15 cellular contexts compared by ENCODE assay signal in genomic region chr16:70704586-70704985, GRCh38. TPM values are rescaled to one million over a fixed set of nuclear protein-coding genes. Genes with fewer than 3 reads are reported as not detected.
DNase-seq lines count a peak whose midpoint lies in the region; ATAC-seq and TF ChIP-seq lines count a peak whose summit lies in the region.
"Had no signal": no experiment of that assay in that cellular context is flagged by ENCODE, and none has a peak within 500 bp of the region (broad histone marks: within the 10 kb centered on the region; RNA-seq: fewer than 3 reads in every experiment).

No MANE protein-coding gene starts in this region.

- H3K9me3 ChIP-seq in AG04450 (ENCODE audit: control insufficient read depth, insufficient read depth, low read length), result peaks cover 3% of the 10 kb centered on the region; the same call in 1 of the 2 replicates
- H3K9me3 ChIP-seq in RWPE2 (ENCODE audit: severe bottlenecking), result no peaks in the 10 kb centered on the region
- H3K9me3 ChIP-seq in skeletal muscle tissue (ENCODE audit: control insufficient read depth in 3 of 3, low read length in 3 of 3), result no peaks in the 10 kb centered on the region
- H3K9me3 ChIP-seq: body of pancreas had no signal

- H3K4me1 Mint-ChIP-seq in glutamatergic neuron (ENCODE audit: low read depth, unreplicated experiment), result peaks cover 20% of the 10 kb centered on the region

- H3K4me3 ChIP-seq in AG04450 (ENCODE audit: low read depth, low read length) (no peak overlapping the region), RWPE2 (ENCODE audit: severe bottlenecking) (no peak overlapping the region), foreskin fibroblast (ENCODE audit: low read depth in 1 of 2, low read length in 2 of 2) (no peak overlapping the region), skeletal muscle tissue (ENCODE audit: low read length in 3 of 3) (no peak overlapping the region)
- H3K4me3 ChIP-seq: body of pancreas had no signal

- H3K4me3 Mint-ChIP-seq in glutamatergic neuron (ENCODE audit: unreplicated experiment), result no peak overlapping the region

- H3K36me3 ChIP-seq in RWPE2 (ENCODE audit: low read depth), result no peaks in the 10 kb centered on the region
- H3K36me3 ChIP-seq in skeletal muscle tissue (ENCODE audit: control insufficient read depth in 3 of 3, insufficient read depth in 3 of 3, low read length in 3 of 3), result no peaks in the 10 kb centered on the region

- no peak for ATAC-seq in RWPE2 (ENCODE audit: low read depth)
- ATAC-seq: body of pancreas had no signal

- H3K9me3 Mint-ChIP-seq in glutamatergic neuron (ENCODE audit: unreplicated experiment), result peaks cover 15% of the 10 kb centered on the region

- H3K27me3 ChIP-seq in AG04450 (ENCODE audit: control insufficient read depth, insufficient read depth, low read length) (no peaks in the 10 kb centered on the region), RWPE2 (ENCODE audit: insufficient read depth, poor library complexity, severe bottlenecking) (no peaks in the 10 kb centered on the region), skeletal muscle tissue (ENCODE audit: control insufficient read depth in 3 of 3, insufficient read depth in 3 of 3, low read length in 3 of 3) (no peaks in the 10 kb centered on the region)
- H3K27me3 ChIP-seq: body of pancreas had no signal

- H3K27ac Mint-ChIP-seq in glutamatergic neuron (ENCODE audit: unreplicated experiment), result no peak overlapping the region

- H3K9ac ChIP-seq in skeletal muscle tissue (ENCODE audit: low read depth in 1 of 3, low read length in 3 of 3), result peak overlapping the region in 1 of 3 donors; percentile 32

- TF ChIP-seq CTCF in AG04450 (IDR thresholded peaks at IDR 0.05; ENCODE audit: low read depth, low read length) (no peak), RWPE2 (IDR thresholded peaks at IDR 0.05; ENCODE audit: poor library complexity, severe bottlenecking) (no peak), foreskin fibroblast (IDR thresholded peaks at IDR 0.05; ENCODE audit: low read depth, low read length) (no peak), glutamatergic neuron (IDR thresholded peaks at IDR 0.05; ENCODE audit: partially characterized antibody, unreplicated experiment) (no peak)

- CTCF ChIA-PET in AG04450 (lab: Charles Lee), result interaction anchor here (3.5 kb wide), 1 partner anchor 66 kb away, joined by 16 read pairs; no protein-coding TSS in a partner anchor

- POLR2A ChIA-PET in AG04450 (lab: Yijun Ruan, JAX), result interaction anchor here (1.1 to 2.6 kb wide), 2 partner anchors 12 to 17 kb away, joined by 4 to 16 read pairs; no protein-coding TSS in a partner anchor

- H3K27me3 Mint-ChIP-seq in glutamatergic neuron (ENCODE audit: unreplicated experiment), result peaks cover 11% of the 10 kb centered on the region

- no peak for DNase-seq in AG04450 (ENCODE audit: low read depth, low spot score)
- no peak for DNase-seq in RWPE2 (ENCODE audit: low spot score)
- DNase-seq in foreskin fibroblast, result peak; percentile 56 to 70
- no peak for DNase-seq in NCI-H2107 treated with DMSO at 0.1 percent for 48 hours (lab: John Stamatoyannopoulos, UW; ENCODE audit: unreplicated experiment)
- DNase-seq in NCI-H510A (lab: John Stamatoyannopoulos, UW), result no peak
- no peak for DNase-seq in NCI-H2196 (lab: John Stamatoyannopoulos, UW; ENCODE audit: unreplicated experiment)
- no peak for DNase-seq in glutamatergic neuron
- DNase-seq: body of pancreas; MV-4-11; NCI-H2107; posterior cingulate gyrus; SIG-M5; stimulated activated CD4-positive, alpha-beta T cell treated with anti-CD3 and anti-CD28 coated beads, Interleukin-2, amount 100 ng/mL, for 24 hours; stimulated activated CD8-positive, alpha-beta memory T cell treated with anti-CD3 and anti-CD28 coated beads, Interleukin-4, amount 100 ng/mL, for 48 hours had no signal

- peak overlapping the region; percentile 99 for H3K27ac ChIP-seq in AG04450 (ENCODE audit: low read depth, low read length)
- H3K27ac ChIP-seq in RWPE2 (ENCODE audit: poor library complexity, severe bottlenecking), result peak overlapping the region; percentile 92
- H3K27ac ChIP-seq in skeletal muscle tissue (ENCODE audit: low read depth, low read length), result peak overlapping the region; percentile 90

- H3K4me1 ChIP-seq in RWPE2 (ENCODE audit: insufficient read depth, poor library complexity, severe bottlenecking) (peaks cover 58% of the 10 kb centered on the region), skeletal muscle tissue (ENCODE audit: control insufficient read depth in 3 of 3, insufficient read depth in 3 of 3, low read length in 3 of 3) (peaks cover 55 to 78% (median 70%) of the 10 kb centered on the region in 3 donors)
- H3K4me1 ChIP-seq: body of pancreas had no signal

- H3K36me3 Mint-ChIP-seq in glutamatergic neuron (ENCODE audit: unreplicated experiment), result no peaks in the 10 kb centered on the region

RNA-seq across cellular contexts. Expression of gene MTSS2, which starts 18.7 kb away (rescaled TPM):
- 57.9 and 80.1 TPM in 2 replicates for polyA plus RNA-seq in AG04450 (2011; rRNA removed)
- 55.0 and 67.0 TPM in 2 replicates for polyA minus RNA-seq in AG04450 (2011; rRNA and poly(A)+ RNA removed)
- total RNA-seq in skeletal muscle tissue, result 18.8 TPM
- total RNA-seq in glutamatergic neuron (ENCODE audit: unreplicated experiment), result 36.2 TPM

RNA-seq across cellular contexts. Expression of gene IL34, which starts 58.2 kb away (rescaled TPM):
- 3.0 and 5.1 TPM in 2 replicates for polyA plus RNA-seq in AG04450 (2011; rRNA removed)
- polyA minus RNA-seq in AG04450 (2011; rRNA and poly(A)+ RNA removed), result 2.6 and 3.7 TPM in 2 replicates
- total RNA-seq in skeletal muscle tissue (6.8 TPM), glutamatergic neuron (ENCODE audit: unreplicated experiment) (0.42 TPM)

Comparison
In these comparisons a context has a peak if more than half of its experiments do, and no peak if none do; other contexts are left out.
1. DNase-seq: peak in foreskin fibroblast (2 of 2); none in AG04450 (single experiment), RWPE2 (single experiment), NCI-H2107 treated with DMSO at 0.1 percent for 48 hours (single experiment), NCI-H510A (single experiment), NCI-H2196 (single experiment) and glutamatergic neuron (single experiment).
2. Peak in every context shown above with its lines, with median percentiles within 50 percentile points of each other: H3K27ac ChIP-seq.